ENCODE assay signal across 24 cellular contexts in genomic region chr15:50189630-50190029, GRCh38. TPM values are rescaled to one million over a fixed set of nuclear protein-coding genes. Genes with fewer than 3 reads are reported as not detected.
DNase-seq lines count a peak whose midpoint lies in the region; TF ChIP-seq lines count a peak whose summit lies in the region.
"Had no signal": no experiment of that assay in that cellular context is flagged by ENCODE, and none has a peak within 500 bp of the region (broad histone marks: within the 10 kb centered on the region; RNA-seq: fewer than 3 reads in every experiment).

No MANE protein-coding gene starts in this region.

- no TSS peak for BruUV-seq in OCI-LY7 (replicated peaks; lab: Mats Ljungman, UMichigan)

- no peaks in the 10 kb centered on the region for H3K9me2 ChIP-seq in Karpas-422 (replicated peaks; ENCODE audit: insufficient read depth, low read length)
- H3K9me2 ChIP-seq in OCI-LY7 (ENCODE audit: insufficient read depth, low read length) = no peaks in the 10 kb centered on the region
- H3K9me2 ChIP-seq in hepatocyte (replicated peaks; ENCODE audit: insufficient read depth) = no peaks in the 10 kb centered on the region

- H3K36me3 ChIP-seq in Karpas-422 (ENCODE audit: insufficient read depth, low read length) = no peaks in the 10 kb centered on the region
- H3K36me3 ChIP-seq in OCI-LY7 (ENCODE audit: insufficient read depth, low read length) = no peaks in the 10 kb centered on the region
- H3K36me3 ChIP-seq in hepatocyte (replicated peaks; ENCODE audit: insufficient read depth, low read depth) = no peaks in the 10 kb centered on the region
- H3K36me3 ChIP-seq in suprapubic skin = no peaks in the 10 kb centered on the region
- H3K36me3 ChIP-seq: BE2C, brain microvascular endothelial cell, upper lobe of left lung had no signal

- H3K4me2 ChIP-seq in Karpas-422 (ENCODE audit: low read depth, low read length, poor library complexity, severe bottlenecking) (peak overlapping the region; percentile 54), OCI-LY7 (ENCODE audit: low read length) (peak overlapping the region; percentile 49; the same call in 1 of the 2 replicates), hepatocyte (peak overlapping the region; percentile 1)

- H3K27ac ChIP-seq in Karpas-422 (ENCODE audit: low read length) = no peak overlapping the region
- peak overlapping the region; percentile 20 for H3K27ac ChIP-seq in OCI-LY7 (ENCODE audit: low read depth, low read length, poor library complexity, severe bottlenecking)
- no peak overlapping the region for H3K27ac ChIP-seq in hepatocyte
- H3K27ac ChIP-seq in suprapubic skin = no peak overlapping the region
- H3K27ac ChIP-seq: brain microvascular endothelial cell, psoas muscle, upper lobe of left lung had no signal

- H3K9me3 ChIP-seq in Karpas-422 (ENCODE audit: low read length) (no peaks in the 10 kb centered on the region), OCI-LY7 (ENCODE audit: low read length) (no peaks in the 10 kb centered on the region), hepatocyte (ENCODE audit: low read depth) (no peaks in the 10 kb centered on the region), suprapubic skin (no peaks in the 10 kb centered on the region)
- H3K9me3 ChIP-seq: BE2C, psoas muscle, upper lobe of left lung had no signal

- POLR2A ChIA-PET in OCI-LY7 (lab: Charles Lee) = no interaction called here

- peak; percentile 17 to 43 for DNase-seq in AML-193 (lab: John Stamatoyannopoulos, UW)
- DNase-seq in Karpas-422 = peak; percentile 51
- peak; percentile 14 for DNase-seq in OCI-LY7 (ENCODE audit: low spot score)
- DNase-seq in hepatocyte (ENCODE audit: low spot score) = no peak
- no peak for DNase-seq in NCI-H2107 treated with DMSO at 0.1 percent for 48 hours (lab: John Stamatoyannopoulos, UW; ENCODE audit: unreplicated experiment)
- no peak for DNase-seq in GM10266 (ENCODE audit: extremely low spot score)
- no peak for DNase-seq in activated T-cell treated with anti-CD3 and anti-CD28 coated beads, Interleukin-2, amount 50 U/mL, for 48 hours
- DNase-seq in suprapubic skin (ENCODE audit: low spot score in 2 of 2) = no peak
- DNase-seq: activated CD8-positive, alpha-beta T cell treated with anti-CD3 and anti-CD28 coated beads for 36 hours; activated naive CD4-positive, alpha-beta T cell; BE2C; brain microvascular endothelial cell; DMS53; GDM1; head of caudate nucleus; mesenchymal stem cell; nucleus accumbens; PC-3; psoas muscle; SW 1271; upper lobe of left lung had no signal

- H4K20me1 ChIP-seq in Karpas-422 (ENCODE audit: insufficient read depth, low read depth, low read length) (no peaks in the 10 kb centered on the region), OCI-LY7 (ENCODE audit: insufficient read depth, low read length) (no peaks in the 10 kb centered on the region), hepatocyte (ENCODE audit: insufficient read depth, poor library complexity, severe bottlenecking) (no peaks in the 10 kb centered on the region)

- no peaks in the 10 kb centered on the region for H3K79me2 ChIP-seq in Karpas-422 (ENCODE audit: low read length)
- H3K79me2 ChIP-seq in OCI-LY7 (ENCODE audit: insufficient read depth, low read depth, low read length) = no peaks in the 10 kb centered on the region
- H3K79me2 ChIP-seq in hepatocyte = peaks cover 11% of the 10 kb centered on the region

- TF ChIP-seq EP300 in suprapubic skin (IDR thresholded peaks at IDR 0.05) = no peak

- TF ChIP-seq POLR2A in suprapubic skin (IDR thresholded peaks at IDR 0.05) = no peak

- H3K27me3 ChIP-seq in Karpas-422 (ENCODE audit: low read length) (no peaks in the 10 kb centered on the region), hepatocyte (no peaks in the 10 kb centered on the region), suprapubic skin (peaks cover 4% of the 10 kb centered on the region)
- H3K27me3 ChIP-seq: BE2C, upper lobe of left lung had no signal

- peak overlapping the region; percentile 18; the same call in 1 of the 2 replicates for H2AFZ ChIP-seq in Karpas-422 (ENCODE audit: low read length)
- no peak overlapping the region for H2AFZ ChIP-seq in OCI-LY7 (ENCODE audit: low read length)
- no peak overlapping the region for H2AFZ ChIP-seq in hepatocyte

- no peak overlapping the region for H3K9ac ChIP-seq in Karpas-422 (ENCODE audit: low read length)

- CTCF ChIA-PET in OCI-LY7 (lab: Charles Lee; ENCODE audit: unreplicated experiment) = no interaction called here

- H3K4me3 ChIP-seq in Karpas-422 (ENCODE audit: low read length) (0 out of 2 replicates have a peak overlapping the region, but pooled peaks have one; percentile 20), OCI-LY7 (ENCODE audit: low read depth, low read length, poor library complexity, severe bottlenecking) (no peak overlapping the region), hepatocyte (no peak overlapping the region), suprapubic skin (no peak overlapping the region)
- H3K4me3 ChIP-seq: psoas muscle, upper lobe of left lung had no signal

- peaks cover 23% of the 10 kb centered on the region for H3K4me1 ChIP-seq in Karpas-422 (ENCODE audit: low read length)
- peaks cover 36% of the 10 kb centered on the region for H3K4me1 ChIP-seq in OCI-LY7 (ENCODE audit: insufficient read depth, low read length, poor library complexity, severe bottlenecking)
- peaks cover 9% of the 10 kb centered on the region for H3K4me1 ChIP-seq in hepatocyte (ENCODE audit: insufficient read depth)
- H3K4me1 ChIP-seq in suprapubic skin = no peaks in the 10 kb centered on the region
- H3K4me1 ChIP-seq: BE2C, psoas muscle, upper lobe of left lung had no signal

- intact Hi-C loops in OCI-LY7 (cut with micrococcal nuclease; ENCODE audit: unreplicated experiment) = no loop called here

- no peak for TF ChIP-seq CTCF in OCI-LY7 (conservative IDR thresholded peaks at IDR 0.05; ENCODE audit: low read length)
- no peak for TF ChIP-seq CTCF in hepatocyte (IDR thresholded peaks at IDR 0.05; ENCODE audit: poor library complexity)
- TF ChIP-seq CTCF in GM10266 (IDR thresholded peaks at IDR 0.05; ENCODE audit: control insufficient read depth, insufficient read depth, low read depth, missing control alignments) = no peak
- no peak for TF ChIP-seq CTCF in suprapubic skin (IDR thresholded peaks at IDR 0.05)

RNA-seq across cellular contexts. Expression of gene SLC27A2, which starts 7.6 kb away (rescaled TPM):
- total RNA-seq in Karpas-422 (2014; rRNA removed; shearing (Covaris generic); ENCODE audit: low replicate concordance) = not detected in 2 replicates
- total RNA-seq in OCI-LY7 (2014; rRNA removed; shearing (Covaris generic)) = not detected in 2 replicates
- total RNA-seq in OCI-LY7 (2022) (not detected in 2 replicates), hepatocyte (37.0 and 41.3 TPM in 2 replicates), suprapubic skin (10 to 100 TPM in 1 of 4 donors, 1 to 10 TPM in 2, under 1 TPM in 1; 0.72 to 10.2 (median 5.9) TPM)
- 10.1 and 24.8 TPM in 2 replicates for polyA plus RNA-seq in hepatocyte
- total RNA-seq: chondrocyte, myocyte, psoas muscle, Right ventricle myocardium inferior had no signal

Comparison
In these comparisons a context has a peak if more than half of its experiments do, and no peak if none do; other contexts are left out.
1. DNase-seq: peak in AML-193 (2 of 2), Karpas-422 (single experiment) and OCI-LY7 (single experiment); none in hepatocyte (single experiment), NCI-H2107 treated with DMSO at 0.1 percent for 48 hours (single experiment), GM10266 (single experiment), activated T-cell treated with anti-CD3 and anti-CD28 coated beads, Interleukin-2, amount 50 U/mL, for 48 hours (0 of 2) and suprapubic skin (0 of 2).
2. H3K4me2 ChIP-seq: peak in every context shown above with its lines; median percentile 54 in Karpas-422; 49 in OCI-LY7; 1 in hepatocyte.